In the genomic region with DNA sequence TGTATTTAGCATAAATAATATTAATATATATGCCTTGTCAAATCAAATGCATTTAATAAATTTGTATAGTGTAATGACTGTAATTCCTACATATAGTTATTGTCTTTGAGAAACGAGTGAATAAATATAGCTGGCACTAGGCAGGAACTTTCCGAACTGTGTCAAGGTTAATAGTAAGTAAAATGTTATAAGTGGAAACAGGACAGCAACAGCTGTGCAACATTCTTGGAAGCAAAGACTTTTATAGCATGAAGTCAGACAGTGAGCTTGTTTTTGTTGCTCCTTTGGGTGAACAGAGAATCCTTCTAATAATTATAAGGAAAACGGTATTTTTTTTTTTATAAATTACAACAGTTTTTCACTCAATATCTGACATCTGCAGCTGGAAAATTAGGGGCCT, we compare ENCODE assay signal across 14 cellular contexts.
"Had no signal": no experiment of that assay in that cellular context is flagged by ENCODE, and none has a peak within 500 bp of the region (broad histone marks: within the 10 kb centered on the region; RNA-seq: fewer than 3 reads in every experiment).

No MANE protein-coding gene starts in this region.

- H3K9me3 ChIP-seq: neutrophil, spleen had no signal

- H3K27ac ChIP-seq: neutrophil, spleen had no signal

- H3K36me3 ChIP-seq: neutrophil, spleen had no signal

- ATAC-seq: naive thymus-derived CD4-positive, alpha-beta T cell; right cardiac atrium had no signal

- DNase-seq: activated CD4-positive, alpha-beta T cell treated with anti-CD3 and anti-CD28 coated beads, Interleukin-2, amount 50 U/mL, for 48 hours; activated CD4-positive, CD25-positive, alpha-beta regulatory T cell treated with anti-CD3 and anti-CD28 coated beads, Interleukin-2, amount 50 U/mL, for 72 hours; activated gamma-delta T cell; activated T-cell treated with anti-CD3 and anti-CD28 coated beads, Interleukin-2, amount 50 U/mL, for 48 hours; hippocampal formation; kidney glomerular epithelial cell; midbrain; naive thymus-derived CD4-positive, alpha-beta T cell; right cardiac atrium; spleen; stimulated activated CD4-positive, alpha-beta T cell treated with anti-CD3 and anti-CD28 coated beads, Interleukin-2, amount 100 ng/mL, for 24 hours; stimulated activated naive CD4-positive, alpha-beta T cell treated with Interleukin-2 at 50 U/mL for 16 hours had no signal

- H3K4me3 ChIP-seq: lung, spleen had no signal

- H3K27me3 ChIP-seq: neutrophil, spleen had no signal
